Comparison of ENCODE assay signal across 1 cellular context in the genomic region with DNA sequence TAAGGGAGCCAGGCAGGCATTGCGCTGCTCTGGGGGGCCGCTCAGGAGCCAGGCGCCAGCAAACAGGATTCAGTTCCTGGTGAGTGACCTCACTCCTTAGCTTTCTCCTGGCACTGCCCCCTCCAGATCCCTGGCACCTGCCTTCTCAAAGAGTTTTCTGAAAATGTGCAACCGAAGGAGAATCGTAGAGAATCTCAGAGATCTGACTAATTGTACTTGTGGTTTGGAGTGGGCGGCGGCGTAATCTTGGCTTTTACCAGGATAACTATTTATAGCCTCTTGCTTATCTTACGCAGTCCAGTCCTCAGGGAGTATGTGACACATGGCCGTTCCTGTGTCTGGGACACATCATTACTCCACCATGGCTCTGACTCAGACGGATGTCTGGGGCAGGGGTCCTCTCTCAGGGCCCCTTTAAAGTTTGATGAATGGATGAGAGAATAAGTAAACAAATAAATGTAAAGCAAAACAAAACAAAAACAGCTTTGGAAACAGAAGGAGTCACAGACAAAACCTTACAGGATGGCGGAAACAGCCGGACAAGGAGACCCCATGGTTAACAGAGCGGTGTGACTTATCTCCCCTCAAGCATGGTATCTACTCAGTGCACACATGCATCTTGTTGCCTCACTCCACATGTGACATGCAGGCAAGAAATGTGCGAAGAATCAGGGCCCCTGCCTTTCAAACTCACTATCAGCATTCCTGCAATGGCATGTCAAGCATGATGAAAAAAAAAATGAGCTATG.
TF ChIP-seq lines count a peak whose summit lies in the region.

No MANE protein-coding gene starts in this region.

TF ChIP-seq in K562, 482 proteins besides CTCF, POLR2A, EP300 and RAD21 (continued from another document and continues in another):
- TF ChIP-seq, protein P1, sequence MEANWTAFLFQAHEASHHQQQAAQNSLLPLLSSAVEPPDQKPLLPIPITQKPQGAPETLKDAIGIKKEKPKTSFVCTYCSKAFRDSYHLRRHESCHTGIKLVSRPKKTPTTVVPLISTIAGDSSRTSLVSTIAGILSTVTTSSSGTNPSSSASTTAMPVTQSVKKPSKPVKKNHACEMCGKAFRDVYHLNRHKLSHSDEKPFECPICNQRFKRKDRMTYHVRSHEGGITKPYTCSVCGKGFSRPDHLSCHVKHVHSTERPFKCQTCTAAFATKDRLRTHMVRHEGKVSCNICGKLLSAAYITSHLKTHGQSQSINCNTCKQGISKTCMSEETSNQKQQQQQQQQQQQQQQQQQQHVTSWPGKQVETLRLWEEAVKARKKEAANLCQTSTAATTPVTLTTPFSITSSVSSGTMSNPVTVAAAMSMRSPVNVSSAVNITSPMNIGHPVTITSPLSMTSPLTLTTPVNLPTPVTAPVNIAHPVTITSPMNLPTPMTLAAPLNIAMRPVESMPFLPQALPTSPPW (CRISPR knock-in tag; IDR thresholded peaks at IDR 0.05), result peak; percentile 52
- TF ChIP-seq SMARCE1 (IDR thresholded peaks at IDR 0.05) (peak; percentile 76), STAT5A (IDR thresholded peaks at IDR 0.05; ENCODE audit: borderline replicate concordance, low read length) (peak; percentile 63), ZNF717 (CRISPR knock-in tag; IDR thresholded peaks at IDR 0.05) (no peak), GATAD2A (IDR thresholded peaks at IDR 0.05) (no peak), PTBP1 (IDR thresholded peaks at IDR 0.05; ENCODE audit: low read depth, low read length) (no peak), PHF20 (IDR thresholded peaks at IDR 0.05; ENCODE audit: partially characterized antibody) (no peak), TEAD1 (CRISPR knock-in tag; IDR thresholded peaks at IDR 0.05) (no peak), TAF9B (IDR thresholded peaks at IDR 0.05; ENCODE audit: partially characterized antibody) (no peak), MEIS2 (IDR thresholded peaks at IDR 0.05; ENCODE audit: partially characterized antibody) (peak; percentile 69), HLTF (IDR thresholded peaks at IDR 0.05) (no peak), CC2D1A (IDR thresholded peaks at IDR 0.05) (no peak), CXXC5 (CRISPR knock-in tag; IDR thresholded peaks at IDR 0.05) (peak; percentile 68), ZNF134 (CRISPR knock-in tag; conservative IDR thresholded peaks at IDR 0.05) (no peak), YBX1 (IDR thresholded peaks at IDR 0.05) (no peak), CBX5 (IDR thresholded peaks at IDR 0.05; ENCODE audit: borderline replicate concordance, low read depth) (no peak), KDM1A (IDR thresholded peaks at IDR 0.05) (peak; percentile 81 to 87), CHD2 (IDR thresholded peaks at IDR 0.05; ENCODE audit: low read depth, low read length) (no peak), ZNF212 (CRISPR knock-in tag; IDR thresholded peaks at IDR 0.05) (no peak), BCOR (IDR thresholded peaks at IDR 0.05) (0 out of 2 replicates have a peak, but pooled peaks have one; percentile 23), SAFB (IDR thresholded peaks at IDR 0.05; ENCODE audit: borderline replicate concordance, low read depth, low read length) (no peak), SMAD4 (CRISPR knock-in tag; conservative IDR thresholded peaks at IDR 0.05) (peak; percentile 98), MEF2D (tag; conservative IDR thresholded peaks at IDR 0.05; ENCODE audit: low read depth) (peak; percentile 98), KLF10 (CRISPR knock-in tag; IDR thresholded peaks at IDR 0.05) (no peak), ZNF586 (CRISPR knock-in tag; conservative IDR thresholded peaks at IDR 0.05) (no peak), EGR1 (conservative IDR thresholded peaks at IDR 0.05) (peak; percentile 68), MAFF (IDR thresholded peaks at IDR 0.05; ENCODE audit: low read length) (no peak), ZNF780A (CRISPR knock-in tag; IDR thresholded peaks at IDR 0.05) (no peak), CBX3 (IDR thresholded peaks at IDR 0.05; ENCODE audit: borderline replicate concordance in 1 of 2, low read length in 2 of 2) (no peak)
- TF ChIP-seq, protein P2, sequence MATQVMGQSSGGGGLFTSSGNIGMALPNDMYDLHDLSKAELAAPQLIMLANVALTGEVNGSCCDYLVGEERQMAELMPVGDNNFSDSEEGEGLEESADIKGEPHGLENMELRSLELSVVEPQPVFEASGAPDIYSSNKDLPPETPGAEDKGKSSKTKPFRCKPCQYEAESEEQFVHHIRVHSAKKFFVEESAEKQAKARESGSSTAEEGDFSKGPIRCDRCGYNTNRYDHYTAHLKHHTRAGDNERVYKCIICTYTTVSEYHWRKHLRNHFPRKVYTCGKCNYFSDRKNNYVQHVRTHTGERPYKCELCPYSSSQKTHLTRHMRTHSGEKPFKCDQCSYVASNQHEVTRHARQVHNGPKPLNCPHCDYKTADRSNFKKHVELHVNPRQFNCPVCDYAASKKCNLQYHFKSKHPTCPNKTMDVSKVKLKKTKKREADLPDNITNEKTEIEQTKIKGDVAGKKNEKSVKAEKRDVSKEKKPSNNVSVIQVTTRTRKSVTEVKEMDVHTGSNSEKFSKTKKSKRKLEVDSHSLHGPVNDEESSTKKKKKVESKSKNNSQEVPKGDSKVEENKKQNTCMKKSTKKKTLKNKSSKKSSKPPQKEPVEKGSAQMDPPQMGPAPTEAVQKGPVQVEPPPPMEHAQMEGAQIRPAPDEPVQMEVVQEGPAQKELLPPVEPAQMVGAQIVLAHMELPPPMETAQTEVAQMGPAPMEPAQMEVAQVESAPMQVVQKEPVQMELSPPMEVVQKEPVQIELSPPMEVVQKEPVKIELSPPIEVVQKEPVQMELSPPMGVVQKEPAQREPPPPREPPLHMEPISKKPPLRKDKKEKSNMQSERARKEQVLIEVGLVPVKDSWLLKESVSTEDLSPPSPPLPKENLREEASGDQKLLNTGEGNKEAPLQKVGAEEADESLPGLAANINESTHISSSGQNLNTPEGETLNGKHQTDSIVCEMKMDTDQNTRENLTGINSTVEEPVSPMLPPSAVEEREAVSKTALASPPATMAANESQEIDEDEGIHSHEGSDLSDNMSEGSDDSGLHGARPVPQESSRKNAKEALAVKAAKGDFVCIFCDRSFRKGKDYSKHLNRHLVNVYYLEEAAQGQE (CRISPR knock-in tag; IDR thresholded peaks at IDR 0.05; ENCODE audit: low read depth), result no peak
- TF ChIP-seq, protein P3, sequence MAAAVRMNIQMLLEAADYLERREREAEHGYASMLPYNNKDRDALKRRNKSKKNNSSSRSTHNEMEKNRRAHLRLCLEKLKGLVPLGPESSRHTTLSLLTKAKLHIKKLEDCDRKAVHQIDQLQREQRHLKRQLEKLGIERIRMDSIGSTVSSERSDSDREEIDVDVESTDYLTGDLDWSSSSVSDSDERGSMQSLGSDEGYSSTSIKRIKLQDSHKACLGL (CRISPR knock-in tag; IDR thresholded peaks at IDR 0.05; ENCODE audit: borderline replicate concordance, poor library complexity, severe bottlenecking), result no peak
- TF ChIP-seq, protein P4, sequence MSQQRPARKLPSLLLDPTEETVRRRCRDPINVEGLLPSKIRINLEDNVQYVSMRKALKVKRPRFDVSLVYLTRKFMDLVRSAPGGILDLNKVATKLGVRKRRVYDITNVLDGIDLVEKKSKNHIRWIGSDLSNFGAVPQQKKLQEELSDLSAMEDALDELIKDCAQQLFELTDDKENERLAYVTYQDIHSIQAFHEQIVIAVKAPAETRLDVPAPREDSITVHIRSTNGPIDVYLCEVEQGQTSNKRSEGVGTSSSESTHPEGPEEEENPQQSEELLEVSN (IDR thresholded peaks at IDR 0.05; ENCODE audit: borderline replicate concordance in 1 of 2, extremely low read depth in 1 of 2, insufficient read depth in 1 of 2, insufficient read length in 1 of 2, low read depth in 1 of 2, low read length in 1 of 2, poor library complexity in 1 of 2, severe bottlenecking in 1 of 2), result peak in 1 of 2 experiments; percentile 49
- TF ChIP-seq, protein P5, sequence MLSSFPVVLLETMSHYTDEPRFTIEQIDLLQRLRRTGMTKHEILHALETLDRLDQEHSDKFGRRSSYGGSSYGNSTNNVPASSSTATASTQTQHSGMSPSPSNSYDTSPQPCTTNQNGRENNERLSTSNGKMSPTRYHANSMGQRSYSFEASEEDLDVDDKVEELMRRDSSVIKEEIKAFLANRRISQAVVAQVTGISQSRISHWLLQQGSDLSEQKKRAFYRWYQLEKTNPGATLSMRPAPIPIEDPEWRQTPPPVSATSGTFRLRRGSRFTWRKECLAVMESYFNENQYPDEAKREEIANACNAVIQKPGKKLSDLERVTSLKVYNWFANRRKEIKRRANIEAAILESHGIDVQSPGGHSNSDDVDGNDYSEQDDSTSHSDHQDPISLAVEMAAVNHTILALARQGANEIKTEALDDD (IDR thresholded peaks at IDR 0.05), result peak; percentile 70
- TF ChIP-seq, protein P6, sequence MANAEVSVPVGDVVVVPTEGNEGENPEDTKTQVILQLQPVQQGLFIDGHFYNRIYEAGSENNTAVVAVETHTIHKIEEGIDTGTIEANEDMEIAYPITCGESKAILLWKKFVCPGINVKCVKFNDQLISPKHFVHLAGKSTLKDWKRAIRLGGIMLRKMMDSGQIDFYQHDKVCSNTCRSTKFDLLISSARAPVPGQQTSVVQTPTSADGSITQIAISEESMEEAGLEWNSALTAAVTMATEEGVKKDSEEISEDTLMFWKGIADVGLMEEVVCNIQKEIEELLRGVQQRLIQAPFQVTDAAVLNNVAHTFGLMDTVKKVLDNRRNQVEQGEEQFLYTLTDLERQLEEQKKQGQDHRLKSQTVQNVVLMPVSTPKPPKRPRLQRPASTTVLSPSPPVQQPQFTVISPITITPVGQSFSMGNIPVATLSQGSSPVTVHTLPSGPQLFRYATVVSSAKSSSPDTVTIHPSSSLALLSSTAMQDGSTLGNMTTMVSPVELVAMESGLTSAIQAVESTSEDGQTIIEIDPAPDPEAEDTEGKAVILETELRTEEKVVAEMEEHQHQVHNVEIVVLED (CRISPR knock-in tag; IDR thresholded peaks at IDR 0.05), result no peak
- TF ChIP-seq, protein P7, sequence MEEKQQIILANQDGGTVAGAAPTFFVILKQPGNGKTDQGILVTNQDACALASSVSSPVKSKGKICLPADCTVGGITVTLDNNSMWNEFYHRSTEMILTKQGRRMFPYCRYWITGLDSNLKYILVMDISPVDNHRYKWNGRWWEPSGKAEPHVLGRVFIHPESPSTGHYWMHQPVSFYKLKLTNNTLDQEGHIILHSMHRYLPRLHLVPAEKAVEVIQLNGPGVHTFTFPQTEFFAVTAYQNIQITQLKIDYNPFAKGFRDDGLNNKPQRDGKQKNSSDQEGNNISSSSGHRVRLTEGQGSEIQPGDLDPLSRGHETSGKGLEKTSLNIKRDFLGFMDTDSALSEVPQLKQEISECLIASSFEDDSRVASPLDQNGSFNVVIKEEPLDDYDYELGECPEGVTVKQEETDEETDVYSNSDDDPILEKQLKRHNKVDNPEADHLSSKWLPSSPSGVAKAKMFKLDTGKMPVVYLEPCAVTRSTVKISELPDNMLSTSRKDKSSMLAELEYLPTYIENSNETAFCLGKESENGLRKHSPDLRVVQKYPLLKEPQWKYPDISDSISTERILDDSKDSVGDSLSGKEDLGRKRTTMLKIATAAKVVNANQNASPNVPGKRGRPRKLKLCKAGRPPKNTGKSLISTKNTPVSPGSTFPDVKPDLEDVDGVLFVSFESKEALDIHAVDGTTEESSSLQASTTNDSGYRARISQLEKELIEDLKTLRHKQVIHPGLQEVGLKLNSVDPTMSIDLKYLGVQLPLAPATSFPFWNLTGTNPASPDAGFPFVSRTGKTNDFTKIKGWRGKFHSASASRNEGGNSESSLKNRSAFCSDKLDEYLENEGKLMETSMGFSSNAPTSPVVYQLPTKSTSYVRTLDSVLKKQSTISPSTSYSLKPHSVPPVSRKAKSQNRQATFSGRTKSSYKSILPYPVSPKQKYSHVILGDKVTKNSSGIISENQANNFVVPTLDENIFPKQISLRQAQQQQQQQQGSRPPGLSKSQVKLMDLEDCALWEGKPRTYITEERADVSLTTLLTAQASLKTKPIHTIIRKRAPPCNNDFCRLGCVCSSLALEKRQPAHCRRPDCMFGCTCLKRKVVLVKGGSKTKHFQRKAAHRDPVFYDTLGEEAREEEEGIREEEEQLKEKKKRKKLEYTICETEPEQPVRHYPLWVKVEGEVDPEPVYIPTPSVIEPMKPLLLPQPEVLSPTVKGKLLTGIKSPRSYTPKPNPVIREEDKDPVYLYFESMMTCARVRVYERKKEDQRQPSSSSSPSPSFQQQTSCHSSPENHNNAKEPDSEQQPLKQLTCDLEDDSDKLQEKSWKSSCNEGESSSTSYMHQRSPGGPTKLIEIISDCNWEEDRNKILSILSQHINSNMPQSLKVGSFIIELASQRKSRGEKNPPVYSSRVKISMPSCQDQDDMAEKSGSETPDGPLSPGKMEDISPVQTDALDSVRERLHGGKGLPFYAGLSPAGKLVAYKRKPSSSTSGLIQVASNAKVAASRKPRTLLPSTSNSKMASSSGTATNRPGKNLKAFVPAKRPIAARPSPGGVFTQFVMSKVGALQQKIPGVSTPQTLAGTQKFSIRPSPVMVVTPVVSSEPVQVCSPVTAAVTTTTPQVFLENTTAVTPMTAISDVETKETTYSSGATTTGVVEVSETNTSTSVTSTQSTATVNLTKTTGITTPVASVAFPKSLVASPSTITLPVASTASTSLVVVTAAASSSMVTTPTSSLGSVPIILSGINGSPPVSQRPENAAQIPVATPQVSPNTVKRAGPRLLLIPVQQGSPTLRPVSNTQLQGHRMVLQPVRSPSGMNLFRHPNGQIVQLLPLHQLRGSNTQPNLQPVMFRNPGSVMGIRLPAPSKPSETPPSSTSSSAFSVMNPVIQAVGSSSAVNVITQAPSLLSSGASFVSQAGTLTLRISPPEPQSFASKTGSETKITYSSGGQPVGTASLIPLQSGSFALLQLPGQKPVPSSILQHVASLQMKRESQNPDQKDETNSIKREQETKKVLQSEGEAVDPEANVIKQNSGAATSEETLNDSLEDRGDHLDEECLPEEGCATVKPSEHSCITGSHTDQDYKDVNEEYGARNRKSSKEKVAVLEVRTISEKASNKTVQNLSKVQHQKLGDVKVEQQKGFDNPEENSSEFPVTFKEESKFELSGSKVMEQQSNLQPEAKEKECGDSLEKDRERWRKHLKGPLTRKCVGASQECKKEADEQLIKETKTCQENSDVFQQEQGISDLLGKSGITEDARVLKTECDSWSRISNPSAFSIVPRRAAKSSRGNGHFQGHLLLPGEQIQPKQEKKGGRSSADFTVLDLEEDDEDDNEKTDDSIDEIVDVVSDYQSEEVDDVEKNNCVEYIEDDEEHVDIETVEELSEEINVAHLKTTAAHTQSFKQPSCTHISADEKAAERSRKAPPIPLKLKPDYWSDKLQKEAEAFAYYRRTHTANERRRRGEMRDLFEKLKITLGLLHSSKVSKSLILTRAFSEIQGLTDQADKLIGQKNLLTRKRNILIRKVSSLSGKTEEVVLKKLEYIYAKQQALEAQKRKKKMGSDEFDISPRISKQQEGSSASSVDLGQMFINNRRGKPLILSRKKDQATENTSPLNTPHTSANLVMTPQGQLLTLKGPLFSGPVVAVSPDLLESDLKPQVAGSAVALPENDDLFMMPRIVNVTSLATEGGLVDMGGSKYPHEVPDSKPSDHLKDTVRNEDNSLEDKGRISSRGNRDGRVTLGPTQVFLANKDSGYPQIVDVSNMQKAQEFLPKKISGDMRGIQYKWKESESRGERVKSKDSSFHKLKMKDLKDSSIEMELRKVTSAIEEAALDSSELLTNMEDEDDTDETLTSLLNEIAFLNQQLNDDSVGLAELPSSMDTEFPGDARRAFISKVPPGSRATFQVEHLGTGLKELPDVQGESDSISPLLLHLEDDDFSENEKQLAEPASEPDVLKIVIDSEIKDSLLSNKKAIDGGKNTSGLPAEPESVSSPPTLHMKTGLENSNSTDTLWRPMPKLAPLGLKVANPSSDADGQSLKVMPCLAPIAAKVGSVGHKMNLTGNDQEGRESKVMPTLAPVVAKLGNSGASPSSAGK (IDR thresholded peaks at IDR 0.05), result peak; percentile 83
- TF ChIP-seq, protein P8, sequence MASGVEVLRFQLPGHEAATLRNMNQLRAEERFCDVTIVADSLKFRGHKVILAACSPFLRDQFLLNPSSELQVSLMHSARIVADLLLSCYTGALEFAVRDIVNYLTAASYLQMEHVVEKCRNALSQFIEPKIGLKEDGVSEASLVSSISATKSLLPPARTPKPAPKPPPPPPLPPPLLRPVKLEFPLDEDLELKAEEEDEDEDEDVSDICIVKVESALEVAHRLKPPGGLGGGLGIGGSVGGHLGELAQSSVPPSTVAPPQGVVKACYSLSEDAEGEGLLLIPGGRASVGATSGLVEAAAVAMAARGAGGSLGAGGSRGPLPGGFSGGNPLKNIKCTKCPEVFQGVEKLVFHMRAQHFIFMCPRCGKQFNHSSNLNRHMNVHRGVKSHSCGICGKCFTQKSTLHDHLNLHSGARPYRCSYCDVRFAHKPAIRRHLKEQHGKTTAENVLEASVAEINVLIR (CRISPR knock-in tag; IDR thresholded peaks at IDR 0.05), result no peak
